In genomic region chr1:164774819-164775654, GRCh38 we compare ENCODE assay signal across 9 cellular contexts.
DNase-seq lines count a peak whose midpoint lies in the region; ATAC-seq and TF ChIP-seq lines count a peak whose summit lies in the region.
"Had no signal": no experiment of that assay in that cellular context is flagged by ENCODE, and none has a peak within 500 bp of the region (broad histone marks: within the 10 kb centered on the region; RNA-seq: fewer than 3 reads in every experiment).

No MANE protein-coding gene starts in this region.

- peak; percentile 69 for ATAC-seq in left lobe of liver
- ATAC-seq: activated CD8-positive, alpha-beta T cell treated with anti-CD3 and anti-CD28 coated beads for 36 hours had no signal

- no peaks in the 10 kb centered on the region for H3K27me3 ChIP-seq in KMS-11 (ENCODE audit: insufficient read depth, low read depth)
- no peaks in the 10 kb centered on the region for H3K27me3 ChIP-seq in SJCRH30
- no peaks in the 10 kb centered on the region for H3K27me3 ChIP-seq in smooth muscle cell (ENCODE audit: low read depth)

- H3F3A ChIP-seq in smooth muscle cell (ENCODE audit: low read depth), result peaks cover 35% of the 10 kb centered on the region

- H3K9me3 ChIP-seq in SJCRH30 (replicated peaks) (no peaks in the 10 kb centered on the region), smooth muscle cell (replicated peaks; ENCODE audit: low read depth) (no peaks in the 10 kb centered on the region)

- H3K79me2 ChIP-seq in KMS-11 (ENCODE audit: insufficient read depth, low read depth) (no peaks in the 10 kb centered on the region), smooth muscle cell (ENCODE audit: low read depth) (peaks cover 36% of the 10 kb centered on the region)

- H3K27ac ChIP-seq in KMS-11, result peak overlapping the region; percentile 65
- peak overlapping the region; percentile 44; the same call in 1 of the 2 replicates for H3K27ac ChIP-seq in SJCRH30
- H3K27ac ChIP-seq in smooth muscle cell (ENCODE audit: low read depth), result peak overlapping the region; percentile 98

- H2AFZ ChIP-seq in KMS-11 (ENCODE audit: low read depth) (peak overlapping the region; percentile 53; the same call in 1 of the 2 replicates), smooth muscle cell (ENCODE audit: low read depth) (no peak overlapping the region)

- DNase-seq in SJCRH30 (peak; percentile 55 to 74), left lobe of liver (ENCODE audit: low spot score) (no peak), smooth muscle cell (lab: John Stamatoyannopoulos, UW; ENCODE audit: unreplicated experiment) (no peak), NCI-H1105 (lab: John Stamatoyannopoulos, UW) (no peak), iPS-NIHi11 (ENCODE audit: low spot score) (no peak), nucleus accumbens (lab: John Stamatoyannopoulos, UW) (no peak)
- DNase-seq: activated CD8-positive, alpha-beta T cell treated with anti-CD3 and anti-CD28 coated beads for 36 hours; glutamatergic neuron had no signal

- H3K36me3 ChIP-seq in KMS-11 (ENCODE audit: insufficient read depth) (no peaks in the 10 kb centered on the region), SJCRH30 (no peaks in the 10 kb centered on the region), smooth muscle cell (ENCODE audit: low read depth) (no peaks in the 10 kb centered on the region)

- TF ChIP-seq CTCF in KMS-11 (conservative IDR thresholded peaks at IDR 0.05; ENCODE audit: low read depth, low read length) (peak; percentile 46; the same call in 1 of the 2 replicates), smooth muscle cell (IDR thresholded peaks at IDR 0.05; ENCODE audit: borderline replicate concordance, insufficient read depth, poor library complexity, severe bottlenecking) (no peak)

- H3K9ac ChIP-seq in KMS-11 (peak overlapping the region; percentile 17; the same call in 1 of the 2 replicates), smooth muscle cell (ENCODE audit: low read depth) (peak overlapping the region; percentile 60)

- H3K4me2 ChIP-seq in KMS-11 (peak overlapping the region; percentile 87), smooth muscle cell (peak overlapping the region; percentile 80)

- 27% methylated on average over 16 of the region's 16 CpGs for WGBS in smooth muscle cell (ENCODE audit: low lambda C conversion rate)

- H3K4me3 ChIP-seq in KMS-11 (IDR thresholded peaks at IDR 0.05; ENCODE audit: insufficient read depth, low read depth, low read length), result peak overlapping the region; percentile 95
- peak overlapping the region; percentile 13; the same call in 1 of the 2 replicates for H3K4me3 ChIP-seq in SJCRH30
- H3K4me3 ChIP-seq in smooth muscle cell, result peak overlapping the region; percentile 16

- H3K4me1 ChIP-seq in KMS-11 (ENCODE audit: low read depth, poor library complexity, severe bottlenecking), result peaks cover 74% of the 10 kb centered on the region
- peaks cover 38% of the 10 kb centered on the region for H3K4me1 ChIP-seq in SJCRH30
- peaks cover 57% of the 10 kb centered on the region for H3K4me1 ChIP-seq in smooth muscle cell (ENCODE audit: low read depth)

- H4K20me1 ChIP-seq in KMS-11 (ENCODE audit: insufficient read depth) (no peaks in the 10 kb centered on the region), smooth muscle cell (ENCODE audit: low read depth) (no peaks in the 10 kb centered on the region)

Comparison
In these comparisons a context has a peak if more than half of its experiments do, and no peak if none do; other contexts are left out.
1. H3K27ac ChIP-seq: peak in every context shown above with its lines; median percentile 98 in smooth muscle cell; 65 in KMS-11; 44 in SJCRH30.
2. H3K4me3 ChIP-seq: peak in every context shown above with its lines; median percentile 95 in KMS-11; 16 in smooth muscle cell; 13 in SJCRH30.
3. DNase-seq: peak in SJCRH30 (2 of 2); none in left lobe of liver (single experiment), smooth muscle cell (single experiment), NCI-H1105 (single experiment), iPS-NIHi11 (single experiment) and nucleus accumbens (0 of 56).